10 cellular contexts compared by ENCODE assay signal in the genomic region with DNA sequence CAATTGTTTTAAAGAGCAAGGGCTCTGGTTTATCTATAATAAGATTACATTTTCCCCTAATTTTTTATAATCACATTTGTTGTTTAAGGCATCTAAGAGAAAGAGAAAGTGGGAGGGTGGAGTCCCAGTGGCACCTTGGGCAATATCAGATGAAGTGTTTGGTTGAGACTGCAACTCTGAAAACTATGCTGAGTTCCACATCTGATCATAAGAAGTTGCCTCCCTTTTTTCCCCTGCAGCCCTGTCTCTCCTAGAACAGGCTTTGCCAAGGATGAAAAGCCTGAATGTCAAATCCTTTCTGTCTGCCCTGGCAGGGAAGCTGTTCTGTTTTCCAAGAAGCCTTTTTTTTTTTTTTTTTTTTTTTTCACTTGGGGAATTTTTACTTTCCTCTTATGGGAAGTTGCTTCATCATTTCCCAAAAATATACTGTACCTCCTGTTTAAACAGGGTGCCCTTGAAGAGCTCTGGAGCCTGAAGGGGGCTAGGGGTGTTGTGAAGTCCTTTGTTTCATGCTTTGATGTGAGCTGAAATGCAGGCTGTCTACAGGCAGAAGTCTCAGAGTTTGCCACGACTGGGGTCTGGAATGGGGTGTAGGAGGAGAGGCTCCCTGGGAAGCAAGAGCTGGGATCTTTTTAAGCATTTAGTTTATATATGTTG.
DNase-seq lines count a peak whose midpoint lies in the region; ATAC-seq and TF ChIP-seq lines count a peak whose summit lies in the region.
"Had no signal": no experiment of that assay in that cellular context is flagged by ENCODE, and none has a peak within 500 bp of the region (broad histone marks: within the 10 kb centered on the region; RNA-seq: fewer than 3 reads in every experiment).

No MANE protein-coding gene starts in this region.

- H3K27me3 Mint-ChIP-seq in activated CD8-positive, alpha-beta memory T cell treated with anti-CD3 and anti-CD28 coated beads, Interleukin-2, amount 10 ng/mL, durations not matched to agents 7 days and 5 days: no peaks in the 10 kb centered on the region
- H3K27me3 Mint-ChIP-seq in activated CD4-positive, alpha-beta memory T cell treated with anti-CD3 and anti-CD28 coated beads, Interleukin-2, amount 10 ng/mL, durations not matched to agents 7 days and 5 days: no peaks in the 10 kb centered on the region
- H3K27me3 Mint-ChIP-seq in glutamatergic neuron (ENCODE audit: unreplicated experiment): peaks cover 14% of the 10 kb centered on the region

- peak; percentile 32 for ATAC-seq in activated CD8-positive, alpha-beta memory T cell treated with anti-CD3 and anti-CD28 coated beads, Interleukin-2, amount 10 ng/mL, durations not matched to agents 7 days and 5 days
- peak; percentile 22 for ATAC-seq in thoracic aorta (ENCODE audit: insufficient number of reproducible peaks, low FRiP score, low read depth)

- no peaks in the 10 kb centered on the region for H3K9me3 ChIP-seq in thoracic aorta

- CTCF ChIA-PET in activated CD8-positive, alpha-beta memory T cell treated with anti-CD3 and anti-CD28 coated beads, Interleukin-2, amount 10 ng/mL, durations not matched to agents 7 days and 5 days (lab: Charles Lee): interaction anchor here (0.6 to 4.5 kb wide), 6 partner anchors 9 to 75 kb away, joined by 3 to 20 read pairs (median 4); no protein-coding TSS in a partner anchor
- CTCF ChIA-PET in activated CD4-positive, alpha-beta memory T cell treated with anti-CD3 and anti-CD28 coated beads, Interleukin-2, amount 10 ng/mL, durations not matched to agents 7 days and 5 days (lab: Charles Lee): interaction anchor here (0.6 to 1.4 kb wide), 5 partner anchors 21 to 77 kb away, joined by 3 to 7 read pairs (median 3); no protein-coding TSS in a partner anchor

- TF ChIP-seq CTCF in glutamatergic neuron (IDR thresholded peaks at IDR 0.05; ENCODE audit: partially characterized antibody, unreplicated experiment) (no peak), thoracic aorta (IDR thresholded peaks at IDR 0.05) (no peak)

- H3K36me3 Mint-ChIP-seq in activated CD8-positive, alpha-beta memory T cell treated with anti-CD3 and anti-CD28 coated beads, Interleukin-2, amount 10 ng/mL, durations not matched to agents 7 days and 5 days: peaks cover 26% of the 10 kb centered on the region
- H3K36me3 Mint-ChIP-seq in activated CD4-positive, alpha-beta memory T cell treated with anti-CD3 and anti-CD28 coated beads, Interleukin-2, amount 10 ng/mL, durations not matched to agents 7 days and 5 days (ENCODE audit: low read depth): peaks cover 35% of the 10 kb centered on the region
- H3K36me3 Mint-ChIP-seq in glutamatergic neuron (ENCODE audit: unreplicated experiment): no peaks in the 10 kb centered on the region

- peaks cover 85% of the 10 kb centered on the region for H3K4me1 Mint-ChIP-seq in activated CD8-positive, alpha-beta memory T cell treated with anti-CD3 and anti-CD28 coated beads, Interleukin-2, amount 10 ng/mL, durations not matched to agents 7 days and 5 days
- peaks cover 76% of the 10 kb centered on the region for H3K4me1 Mint-ChIP-seq in activated CD4-positive, alpha-beta memory T cell treated with anti-CD3 and anti-CD28 coated beads, Interleukin-2, amount 10 ng/mL, durations not matched to agents 7 days and 5 days
- peaks cover 59% of the 10 kb centered on the region for H3K4me1 Mint-ChIP-seq in glutamatergic neuron (ENCODE audit: low read depth, unreplicated experiment)

- H3K27ac Mint-ChIP-seq in activated CD8-positive, alpha-beta memory T cell treated with anti-CD3 and anti-CD28 coated beads, Interleukin-2, amount 10 ng/mL, durations not matched to agents 7 days and 5 days: peak overlapping the region; percentile 80
- H3K27ac Mint-ChIP-seq in activated CD4-positive, alpha-beta memory T cell treated with anti-CD3 and anti-CD28 coated beads, Interleukin-2, amount 10 ng/mL, durations not matched to agents 7 days and 5 days: peak overlapping the region; percentile 88
- peak overlapping the region; percentile 35 for H3K27ac Mint-ChIP-seq in glutamatergic neuron (ENCODE audit: unreplicated experiment)

- peaks cover 33 to 54% of the 10 kb centered on the region in 2 donors for H3K4me1 ChIP-seq in thoracic aorta (ENCODE audit: control insufficient read depth in 1 of 2, low read depth in 2 of 2)

- H3K36me3 ChIP-seq in thoracic aorta: no peaks in the 10 kb centered on the region

- H3K27ac ChIP-seq in thoracic aorta: peak overlapping the region in 1 of 2 donors; percentile 43

- H3K27me3 ChIP-seq in thoracic aorta (replicated peaks; ENCODE audit: insufficient read depth): no peaks in the 10 kb centered on the region

- H3K9me3 Mint-ChIP-seq in activated CD8-positive, alpha-beta memory T cell treated with anti-CD3 and anti-CD28 coated beads, Interleukin-2, amount 10 ng/mL, durations not matched to agents 7 days and 5 days (ENCODE audit: low read depth): no peaks in the 10 kb centered on the region
- H3K9me3 Mint-ChIP-seq in activated CD4-positive, alpha-beta memory T cell treated with anti-CD3 and anti-CD28 coated beads, Interleukin-2, amount 10 ng/mL, durations not matched to agents 7 days and 5 days: no peaks in the 10 kb centered on the region
- peaks cover 16% of the 10 kb centered on the region for H3K9me3 Mint-ChIP-seq in glutamatergic neuron (ENCODE audit: unreplicated experiment)

- DNase-seq in activated CD8-positive, alpha-beta memory T cell treated with anti-CD3 and anti-CD28 coated beads, Interleukin-2, amount 10 ng/mL, durations not matched to agents 7 days and 5 days: peak; percentile 58
- DNase-seq in activated CD8-positive, alpha-beta memory T cell treated with anti-CD3 and anti-CD28 coated beads, Interleukin-2, amount 50 U/mL, for 4 hours: no peak
- peak; percentile 48 for DNase-seq in activated CD4-positive, alpha-beta memory T cell treated with anti-CD3 and anti-CD28 coated beads, Interleukin-2, amount 10 ng/mL, durations not matched to agents 7 days and 5 days
- DNase-seq in glutamatergic neuron: no peak
- DNase-seq in thoracic aorta (ENCODE audit: low spot score): no peak
- DNase-seq in AG08396 (ENCODE audit: low spot score): no peak
- DNase-seq in NCI-H2227 (lab: John Stamatoyannopoulos, UW; ENCODE audit: unreplicated experiment): no peak
- DNase-seq in glomerular visceral epithelial cell (ENCODE audit: extremely low spot score): no peak
- DNase-seq: foreskin melanocyte, NCI-H510A had no signal

- peak overlapping the region; percentile 11 for H3K4me3 ChIP-seq in thoracic aorta

- POLR2A ChIA-PET in activated CD4-positive, alpha-beta memory T cell treated with anti-CD3 and anti-CD28 coated beads, Interleukin-2, amount 10 ng/mL, durations not matched to agents 7 days and 5 days (lab: Charles Lee): interaction anchor here (0.8 to 3.8 kb wide), 11 partner anchors 9 to 84 kb away, joined by 3 to 43 read pairs (median 5); a partner anchor contains a TSS

- H3K4me3 Mint-ChIP-seq in activated CD8-positive, alpha-beta memory T cell treated with anti-CD3 and anti-CD28 coated beads, Interleukin-2, amount 10 ng/mL, durations not matched to agents 7 days and 5 days: peak overlapping the region; percentile 30
- peak overlapping the region; percentile 18 for H3K4me3 Mint-ChIP-seq in activated CD4-positive, alpha-beta memory T cell treated with anti-CD3 and anti-CD28 coated beads, Interleukin-2, amount 10 ng/mL, durations not matched to agents 7 days and 5 days
- H3K4me3 Mint-ChIP-seq in glutamatergic neuron (ENCODE audit: unreplicated experiment): no peak overlapping the region

Comparison
In these comparisons a context has a peak if more than half of its experiments do, and no peak if none do; other contexts are left out.
1. DNase-seq: peak in activated CD8-positive, alpha-beta memory T cell treated with anti-CD3 and anti-CD28 coated beads, Interleukin-2, amount 10 ng/mL, durations not matched to agents 7 days and 5 days (single experiment) and activated CD4-positive, alpha-beta memory T cell treated with anti-CD3 and anti-CD28 coated beads, Interleukin-2, amount 10 ng/mL, durations not matched to agents 7 days and 5 days (single experiment); none in activated CD8-positive, alpha-beta memory T cell treated with anti-CD3 and anti-CD28 coated beads, Interleukin-2, amount 50 U/mL, for 4 hours (single experiment), glutamatergic neuron (single experiment), thoracic aorta (single experiment), AG08396 (single experiment), NCI-H2227 (single experiment) and glomerular visceral epithelial cell (single experiment).
2. H3K27ac Mint-ChIP-seq: peak in every context shown above with its lines; median percentile 88 in activated CD4-positive, alpha-beta memory T cell treated with anti-CD3 and anti-CD28 coated beads, Interleukin-2, amount 10 ng/mL, durations not matched to agents 7 days and 5 days; 80 in activated CD8-positive, alpha-beta memory T cell treated with anti-CD3 and anti-CD28 coated beads, Interleukin-2, amount 10 ng/mL, durations not matched to agents 7 days and 5 days; 35 in glutamatergic neuron.